In the genomic region with DNA sequence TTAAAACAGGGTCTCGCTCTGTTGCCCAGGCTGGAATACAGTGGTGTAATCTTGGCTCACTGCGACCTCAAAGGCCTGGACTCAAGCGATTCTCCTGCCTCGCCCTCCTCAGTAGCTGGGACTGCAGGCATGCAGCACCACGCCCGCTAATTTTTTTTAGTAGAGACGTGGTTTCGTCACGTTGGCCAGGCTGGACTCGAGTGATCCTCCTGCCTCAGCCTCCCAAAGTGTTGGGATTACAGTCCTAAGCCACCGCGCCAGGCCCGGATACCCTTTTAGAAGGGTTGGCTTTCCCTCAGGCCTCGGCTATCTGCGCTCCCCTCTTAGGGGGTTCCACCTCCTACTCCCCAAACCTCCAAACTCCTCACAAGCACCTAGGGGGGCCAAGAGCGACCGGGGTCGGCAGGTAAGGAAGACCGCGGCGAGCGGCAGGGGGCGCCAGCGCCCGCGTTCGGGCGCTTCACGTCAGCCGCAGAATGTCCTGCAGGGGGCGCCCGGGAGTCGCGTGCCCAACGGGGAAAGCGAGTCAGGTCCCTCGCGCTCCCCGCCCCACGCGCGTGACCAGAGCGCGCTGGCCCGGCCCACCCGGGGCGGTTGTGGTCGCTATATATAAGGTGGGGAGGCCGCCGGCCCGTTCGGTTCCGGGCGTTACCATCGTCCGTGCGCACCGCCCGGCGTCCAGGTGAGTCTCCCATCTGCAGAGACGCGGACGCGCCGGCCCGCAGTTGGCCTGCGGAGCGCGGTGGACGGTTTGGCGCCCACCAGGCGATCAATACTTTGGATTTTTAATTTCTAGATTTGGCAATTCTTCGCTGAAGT, we compare ENCODE assay signal across 8 cellular contexts. TPM values are rescaled to one million over a fixed set of nuclear protein-coding genes. Genes with fewer than 3 reads are reported as not detected.
DNase-seq lines count a peak whose midpoint lies in the region; ATAC-seq, FAIRE-seq and TF ChIP-seq lines count a peak whose summit lies in the region.

No MANE protein-coding gene starts in this region.

- H3K27me3 Mint-ChIP-seq in activated naive CD4-positive, alpha-beta T cell treated with anti-CD3 and anti-CD28 coated beads, Interleukin-2, amount 10 ng/mL, durations not matched to agents 7 days and 5 days: peaks cover 39% of the 10 kb centered on the region
- H3K27me3 Mint-ChIP-seq in type B pancreatic cell: peaks cover 28% of the 10 kb centered on the region

- intact Hi-C loops in Right ventricle myocardium superior (cut with DNase I): no loop called here

- ATAC-seq in GM18498 (IDR thresholded peaks at IDR 0.05; ENCODE audit: unreplicated experiment) (peak; percentile 79), HG03066 (IDR thresholded peaks at IDR 0.05; ENCODE audit: low read depth, unreplicated experiment) (peak; percentile 73), Right ventricle myocardium superior (ENCODE audit: poor library complexity) (peak; percentile 83)

- peak overlapping the region; percentile 86 for H2AFZ ChIP-seq in trophoblast cell (ENCODE audit: insufficient read depth, low read length, poor library complexity)

- H4K8ac ChIP-seq in trophoblast cell (ENCODE audit: low read depth, low read length): peak overlapping the region; percentile 11

- H3K4me1 ChIP-seq in trophoblast cell (ENCODE audit: control insufficient read depth in 1 of 2, insufficient read depth in 2 of 2, low read length in 2 of 2): peaks cover 0 to 2% of the 10 kb centered on the region in 2 experiments

- H3K27me3 ChIP-seq in trophoblast cell (ENCODE audit: insufficient read depth, low read length): no peaks in the 10 kb centered on the region

- peak overlapping the region; percentile 51 for H4K91ac ChIP-seq in trophoblast cell (ENCODE audit: low read depth, low read length)

- H3K27ac Mint-ChIP-seq in activated naive CD4-positive, alpha-beta T cell treated with anti-CD3 and anti-CD28 coated beads, Interleukin-2, amount 10 ng/mL, durations not matched to agents 7 days and 5 days: no peak overlapping the region
- no peak overlapping the region for H3K27ac Mint-ChIP-seq in type B pancreatic cell

- peaks cover 5% of the 10 kb centered on the region for H3K4me1 Mint-ChIP-seq in activated naive CD4-positive, alpha-beta T cell treated with anti-CD3 and anti-CD28 coated beads, Interleukin-2, amount 10 ng/mL, durations not matched to agents 7 days and 5 days
- peaks cover 4% of the 10 kb centered on the region for H3K4me1 Mint-ChIP-seq in type B pancreatic cell (ENCODE audit: unreplicated experiment)

- peak; percentile 53 for DNase-seq in RCC 7860 (ENCODE audit: low spot score)
- DNase-seq in activated naive CD4-positive, alpha-beta T cell treated with anti-CD3 and anti-CD28 coated beads, Interleukin-2, amount 10 ng/mL, durations not matched to agents 7 days and 5 days: peak; percentile 89
- peak; percentile 84 for DNase-seq in Right ventricle myocardium superior
- peak; percentile 59 to 85 for DNase-seq in trophoblast cell
- DNase-seq in type B pancreatic cell (ENCODE audit: extremely low spot score, unreplicated experiment): peak; percentile 84
- no peak for DNase-seq in A172 (ENCODE audit: low spot score)

- H2BK12ac ChIP-seq in trophoblast cell (ENCODE audit: low read length): peak overlapping the region; percentile 87

- H3K9me3 Mint-ChIP-seq in activated naive CD4-positive, alpha-beta T cell treated with anti-CD3 and anti-CD28 coated beads, Interleukin-2, amount 10 ng/mL, durations not matched to agents 7 days and 5 days: no peaks in the 10 kb centered on the region
- H3K9me3 Mint-ChIP-seq in type B pancreatic cell: no peaks in the 10 kb centered on the region

- H3K14ac ChIP-seq in trophoblast cell (ENCODE audit: low read length): no peak overlapping the region

- H2BK120ac ChIP-seq in trophoblast cell (ENCODE audit: insufficient read depth, low read length, poor library complexity): peak overlapping the region; percentile 58

- H4K12ac ChIP-seq in trophoblast cell (ENCODE audit: low read depth, low read length): no peak overlapping the region

- no peak overlapping the region for H3K9ac ChIP-seq in trophoblast cell (ENCODE audit: low read length)

- H3K18ac ChIP-seq in trophoblast cell (ENCODE audit: low read length): peak overlapping the region; percentile 82

- FAIRE-seq in RCC 7860 (lab: Jason Lieb, UNC): no peak

- CTCF ChIA-PET in activated naive CD4-positive, alpha-beta T cell treated with anti-CD3 and anti-CD28 coated beads, Interleukin-2, amount 10 ng/mL, durations not matched to agents 7 days and 5 days (lab: Charles Lee): interaction anchor here (0.6 to 3.4 kb wide), 29 partner anchors 9 to 267 kb away, joined by 3 to 138 read pairs (median 4); a partner anchor contains a TSS

- peak; percentile 100 for TF ChIP-seq CTCF in type B pancreatic cell (conservative IDR thresholded peaks at IDR 0.05)

- no peaks in the 10 kb centered on the region for H3K36me3 Mint-ChIP-seq in activated naive CD4-positive, alpha-beta T cell treated with anti-CD3 and anti-CD28 coated beads, Interleukin-2, amount 10 ng/mL, durations not matched to agents 7 days and 5 days
- H3K36me3 Mint-ChIP-seq in type B pancreatic cell: no peaks in the 10 kb centered on the region

- no CpG with 5 or more reads among the region's 73 CpGs for WGBS in trophoblast cell (ENCODE audit: extremely low coverage, insufficient coverage, insufficient read length)

- no peaks in the 10 kb centered on the region for H3K79me1 ChIP-seq in trophoblast cell (ENCODE audit: low read length)

- peak overlapping the region; percentile 14 for H3K4ac ChIP-seq in trophoblast cell (ENCODE audit: low read depth, low read length)

- no peaks in the 10 kb centered on the region for H3K9me3 ChIP-seq in trophoblast cell (ENCODE audit: insufficient read depth, low read depth, low read length)

- peak overlapping the region; percentile 41 for H3K4me3 Mint-ChIP-seq in activated naive CD4-positive, alpha-beta T cell treated with anti-CD3 and anti-CD28 coated beads, Interleukin-2, amount 10 ng/mL, durations not matched to agents 7 days and 5 days
- H3K4me3 Mint-ChIP-seq in type B pancreatic cell: peak overlapping the region; percentile 75

- no peak overlapping the region for H2BK5ac ChIP-seq in trophoblast cell (ENCODE audit: low read depth, low read length, poor library complexity)

- H3K36me3 ChIP-seq in trophoblast cell (ENCODE audit: control insufficient read depth in 1 of 2, insufficient read depth in 2 of 2, low read length in 2 of 2): no peaks in the 10 kb centered on the region

- peak overlapping the region; percentile 70 for H3K4me3 ChIP-seq in trophoblast cell (ENCODE audit: low read depth, low read length)

- H3K27ac ChIP-seq in trophoblast cell (ENCODE audit: low read depth, low read length): no peak overlapping the region

- peaks cover 2% of the 10 kb centered on the region for H3K79me2 ChIP-seq in trophoblast cell (ENCODE audit: control insufficient read depth, insufficient read depth, low read length, poor library complexity)

- no peak overlapping the region for H3K23ac ChIP-seq in trophoblast cell (ENCODE audit: low read length)

- H3K4me2 ChIP-seq in trophoblast cell (ENCODE audit: low read length): peak overlapping the region; percentile 77

- peak overlapping the region; percentile 69 for H2AK5ac ChIP-seq in trophoblast cell (ENCODE audit: low read length)

RNA-seq across cellular contexts. Expression of a gene that starts 51.8 kb away (rescaled TPM):
- total RNA-seq in Right ventricle myocardium superior (35.6 TPM), type B pancreatic cell (ENCODE audit: low replicate concordance) (17.8 and 26.8 TPM in 2 replicates)
- 0.53 TPM in 2 replicates for polyA plus RNA-seq in trophoblast cell (2013)
- total RNA-seq in A172 (2014; rRNA removed; shearing (Covaris generic)): 0.67 and 1.9 TPM in 2 replicates
